Comparison of ENCODE assay signal across 8 cellular contexts in the genomic region with DNA sequence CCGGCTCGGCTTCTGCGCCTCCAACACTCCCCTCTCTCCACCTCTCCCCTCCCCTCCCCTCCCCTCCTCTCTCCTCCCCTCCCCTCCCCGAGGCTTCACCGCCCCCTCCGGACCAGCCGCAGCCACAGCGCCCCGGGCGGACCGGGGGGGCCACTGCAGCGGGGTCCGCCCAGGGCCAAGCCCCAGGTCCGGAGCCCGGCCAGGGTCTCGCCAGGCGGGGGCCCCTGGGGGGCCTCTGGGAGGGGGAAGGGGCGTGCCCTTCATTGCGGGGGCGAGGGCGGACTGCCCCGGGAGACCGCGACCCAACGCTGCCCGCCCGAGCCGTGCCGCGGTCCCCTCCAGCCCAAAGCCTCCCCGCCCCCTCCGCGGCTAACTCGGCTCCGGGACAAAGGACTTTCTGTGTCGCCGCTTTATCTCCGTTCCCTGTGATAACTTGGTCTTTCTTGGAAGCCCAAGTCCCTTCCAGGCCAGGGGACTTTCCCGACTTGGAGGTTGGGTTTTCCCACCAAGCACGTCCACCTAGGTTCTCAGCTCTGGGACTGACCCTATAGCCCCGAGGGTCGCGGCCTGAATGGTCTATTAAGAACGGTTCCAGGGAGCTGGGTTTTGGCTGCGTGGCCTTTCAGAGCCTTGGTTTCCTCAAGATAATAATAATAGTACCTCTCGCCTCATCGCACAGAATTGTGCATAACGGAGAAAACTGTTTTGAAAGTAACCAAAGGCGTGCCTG. TPM values are rescaled to one million over a fixed set of nuclear protein-coding genes. Genes with fewer than 3 reads are reported as not detected.
A peak's percentile ranks its signal among the peaks of the same experiment; 100 is the strongest.
DNase-seq lines count a peak whose midpoint lies in the region; ATAC-seq and TF ChIP-seq lines count a peak whose summit lies in the region.

A gene (minus strand): TSS at position 29 of the 730 bp plus-strand sequence. CDS start 97 bp downstream, outside the sequence.

- no peak within 1 kb of the TSS for H4K8ac ChIP-seq in H9 (replicated peaks; ENCODE audit: insufficient read length, low read depth, low read length)

- H3K4me3 ChIP-seq in DND-41 (ENCODE audit: low read depth in 1 of 2, low read length in 2 of 2) (peak within 1 kb of the TSS; percentile 66 to 84), NB4 (ENCODE audit: low read depth, low read length) (peak within 1 kb of the TSS; percentile 89), upper lobe of left lung (peak within 1 kb of the TSS; percentile 59 to 99 (median 92))

- H4K91ac ChIP-seq in H9 (ENCODE audit: insufficient read length, low read depth, low read length): peak within 1 kb of the TSS; percentile 25

- peak within 1 kb of the TSS; percentile 86 for H3K4me2 ChIP-seq in DND-41 (ENCODE audit: insufficient read depth, low read length)
- peak within 1 kb of the TSS; percentile 73 for H3K4me2 ChIP-seq in H9 (ENCODE audit: insufficient read depth, insufficient read length, low read length)

- no peaks in the 10 kb centered on the region for H3K27me3 ChIP-seq in DND-41 (ENCODE audit: insufficient read depth, low read length, poor library complexity)
- no peaks in the 10 kb centered on the region for H3K27me3 ChIP-seq in H9 (ENCODE audit: insufficient read depth, low read length)
- H3K27me3 ChIP-seq in upper lobe of left lung: no peaks in the 10 kb centered on the region

- TF ChIP-seq EP300 in upper lobe of left lung (IDR thresholded peaks at IDR 0.05): no peak

- no peak within 1 kb of the TSS for H2BK5ac ChIP-seq in H9 (ENCODE audit: insufficient read length, low read length)

- peaks cover 18 to 20% of the 10 kb centered on the region in 2 experiments for H3K4me1 Mint-ChIP-seq in H9
- peaks cover 25% of the 10 kb centered on the region for H3K4me1 Mint-ChIP-seq in activated naive CD8-positive, alpha-beta T cell treated with anti-CD3 and anti-CD28 coated beads, Interleukin-2, amount 50 U/mL, for 24 hours

- intact Hi-C loops in cardiac septum (cut with DNase I) (loop anchor here (2.0 to 10.0 kb wide), 2 partner anchors 33 to 119 kb away; a partner anchor contains a TSS), posterior vena cava (cut with DNase I) (no loop called here)

- H2BK12ac ChIP-seq in H9 (ENCODE audit: insufficient read length, low read depth, low read length): no peak within 1 kb of the TSS

- peaks cover 10% of the 10 kb centered on the region for H3K23me2 ChIP-seq in H9 (ENCODE audit: insufficient read length, low read depth, low read length, poor library complexity, severe bottlenecking)

- peak within 1 kb of the TSS; percentile 90 to 98 for H3K4me3 Mint-ChIP-seq in H9
- H3K4me3 Mint-ChIP-seq in activated naive CD8-positive, alpha-beta T cell treated with anti-CD3 and anti-CD28 coated beads, Interleukin-2, amount 50 U/mL, for 24 hours: peak within 1 kb of the TSS; percentile 96

- peak; percentile 89 for DNase-seq in DND-41
- DNase-seq in H9: peak; percentile 90
- DNase-seq in NB4 (ENCODE audit: low read depth): peak; percentile 92
- DNase-seq in T follicular helper cell (ENCODE audit: low read depth): peak; percentile 75
- peak; percentile 87 for DNase-seq in activated naive CD8-positive, alpha-beta T cell treated with anti-CD3 and anti-CD28 coated beads, Interleukin-2, amount 50 U/mL, for 24 hours
- DNase-seq in cardiac septum (ENCODE audit: low spot score): peak; percentile 91
- peak; percentile 96 for DNase-seq in posterior vena cava (ENCODE audit: low spot score)
- DNase-seq in upper lobe of left lung: peak; percentile 90 to 96

- H3K14ac ChIP-seq in H9 (ENCODE audit: insufficient read depth, low read length): peak within 1 kb of the TSS; percentile 91

- no peak within 1 kb of the TSS for H2AK5ac ChIP-seq in H9 (ENCODE audit: insufficient read length, low read length)

- no peaks in the 10 kb centered on the region for H3K9me3 ChIP-seq in DND-41 (ENCODE audit: insufficient read depth, low read length, severe bottlenecking)
- H3K9me3 ChIP-seq in H9 (ENCODE audit: control insufficient read depth, low read depth, low read length): no peaks in the 10 kb centered on the region
- H3K9me3 ChIP-seq in upper lobe of left lung: no peaks in the 10 kb centered on the region

- H3K9ac ChIP-seq in DND-41 (ENCODE audit: low read depth, low read length) (peak within 1 kb of the TSS; percentile 72), H9 (ENCODE audit: extremely low read depth, insufficient read length, low read length) (peak within 1 kb of the TSS; percentile 89)

- no peak for TF ChIP-seq POLR2A in NB4 (IDR thresholded peaks at IDR 0.05; ENCODE audit: extremely low read depth, insufficient read length)
- TF ChIP-seq POLR2A in upper lobe of left lung (IDR thresholded peaks at IDR 0.05): no peak

- H3K27ac ChIP-seq in DND-41 (ENCODE audit: low read length) (peak within 1 kb of the TSS; percentile 85), H9 (ENCODE audit: insufficient read length, low read depth, low read length) (peak within 1 kb of the TSS; percentile 31), upper lobe of left lung (peak within 1 kb of the TSS; percentile 82 to 90 (median 87))

- no peak within 1 kb of the TSS for H2BK120ac ChIP-seq in H9 (ENCODE audit: low read depth, low read length, poor library complexity, severe bottlenecking)

- H4K5ac ChIP-seq in H9 (ENCODE audit: insufficient read length, low read depth, low read length): peak within 1 kb of the TSS; percentile 6

- H3K36me3 ChIP-seq in DND-41 (ENCODE audit: insufficient read depth, low read length) (peaks cover 45% of the 10 kb centered on the region), upper lobe of left lung (peaks cover 0 to 31% (median 11%) of the 10 kb centered on the region in 4 donors)

- H3K79me2 ChIP-seq in DND-41 (ENCODE audit: insufficient read depth, low read length) (peaks cover 33% of the 10 kb centered on the region), H9 (ENCODE audit: insufficient read depth, low read length) (no peaks in the 10 kb centered on the region; the same call in 1 of the 2 replicates)

- peaks cover 12% of the 10 kb centered on the region; the same call in 1 of the 2 replicates for H4K20me1 ChIP-seq in DND-41 (ENCODE audit: insufficient read depth, low read length)
- no peaks in the 10 kb centered on the region for H4K20me1 ChIP-seq in H9 (ENCODE audit: control insufficient read depth, insufficient read depth, insufficient read length)

- no peak within 1 kb of the TSS for H2BK20ac ChIP-seq in H9 (ENCODE audit: low read depth, low read length, poor library complexity, severe bottlenecking)

- no peak within 1 kb of the TSS for H3T11ph ChIP-seq in H9 (ENCODE audit: low read length)

- peak within 1 kb of the TSS; percentile 88 for H3K18ac ChIP-seq in H9 (ENCODE audit: insufficient read length, low read depth, low read length)

- H3K4ac ChIP-seq in H9 (ENCODE audit: low read depth, low read length): no peak within 1 kb of the TSS; the same call in 1 of the 2 replicates

- peak within 1 kb of the TSS; percentile 97 to 98 (median 98) for H3K27ac Mint-ChIP-seq in H9
- H3K27ac Mint-ChIP-seq in activated naive CD8-positive, alpha-beta T cell treated with anti-CD3 and anti-CD28 coated beads, Interleukin-2, amount 50 U/mL, for 24 hours: peak within 1 kb of the TSS; percentile 96

- no peak within 1 kb of the TSS for H3K23ac ChIP-seq in H9 (ENCODE audit: insufficient read length, low read depth, low read length)

- TF ChIP-seq CTCF in DND-41 (IDR thresholded peaks at IDR 0.05; ENCODE audit: borderline replicate concordance, extremely low read depth, low read length, poor library complexity, severe bottlenecking) (peak; percentile 71), H9 (conservative IDR thresholded peaks at IDR 0.05) (peak; percentile 47), NB4 (IDR thresholded peaks at IDR 0.05; ENCODE audit: low read depth, low read length) (peak; percentile 31), upper lobe of left lung (IDR thresholded peaks at IDR 0.05) (peak; percentile 47 to 90 (median 60))

- peaks cover 24 to 49% (median 43%) of the 10 kb centered on the region in 3 experiments for H3K36me3 Mint-ChIP-seq in H9 (ENCODE audit: insufficient read depth in 1 of 3, low read depth in 3 of 3)
- H3K36me3 Mint-ChIP-seq in activated naive CD8-positive, alpha-beta T cell treated with anti-CD3 and anti-CD28 coated beads, Interleukin-2, amount 50 U/mL, for 24 hours (ENCODE audit: low read depth): peaks cover 9% of the 10 kb centered on the region

- WGBS in H9 (ENCODE audit: extremely low coverage, insufficient read length, low lambda C conversion rate): no CpG with 5 or more reads among the region's 49 CpGs
- 1% methylated on average over 14 to 18 of the region's 49 CpGs for WGBS in upper lobe of left lung, 2 donors

- H3K27me3 Mint-ChIP-seq in H9 (ENCODE audit: low read depth): no peaks in the 10 kb centered on the region
- no peaks in the 10 kb centered on the region for H3K27me3 Mint-ChIP-seq in activated naive CD8-positive, alpha-beta T cell treated with anti-CD3 and anti-CD28 coated beads, Interleukin-2, amount 50 U/mL, for 24 hours

- H2AFZ ChIP-seq in DND-41 (ENCODE audit: low read depth, low read length) (peak within 1 kb of the TSS; percentile 90), H9 (ENCODE audit: low read length) (no peak within 1 kb of the TSS)

- H3K56ac ChIP-seq in H9 (ENCODE audit: insufficient read length, low read depth, low read length): no peak within 1 kb of the TSS

- peaks cover 36% of the 10 kb centered on the region for H3K4me1 ChIP-seq in DND-41 (ENCODE audit: insufficient read depth, low read length)
- 0 out of 2 replicates have a peak, but pooled peaks cover 2% of the 10 kb centered on the region for H3K4me1 ChIP-seq in H9 (ENCODE audit: insufficient read depth, low read length)
- H3K4me1 ChIP-seq in upper lobe of left lung: peaks cover 13 to 31% (median 22%) of the 10 kb centered on the region in 4 donors

- H3K9me3 Mint-ChIP-seq in H9: no peaks in the 10 kb centered on the region
- no peaks in the 10 kb centered on the region for H3K9me3 Mint-ChIP-seq in activated naive CD8-positive, alpha-beta T cell treated with anti-CD3 and anti-CD28 coated beads, Interleukin-2, amount 50 U/mL, for 24 hours

- ATAC-seq in DND-41 (ENCODE audit: insufficient read depth, low read depth) (peak; percentile 59), upper lobe of left lung (ENCODE audit: low FRiP score in 2 of 2) (peak; percentile 91 to 93)
- ATAC-seq in activated naive CD8-positive, alpha-beta T cell treated with anti-CD3 and anti-CD28 coated beads, Interleukin-2, amount 50 U/mL, for 24 hours: peak; percentile 62

- peaks cover 4% of the 10 kb centered on the region for H3K79me1 ChIP-seq in H9 (ENCODE audit: insufficient read depth, low read depth, low read length, poor library complexity, severe bottlenecking)

- no peak within 1 kb of the TSS for H2BK15ac ChIP-seq in H9 (ENCODE audit: low read depth, low read length)

RNA-seq across cellular contexts. Expression of the gene that starts here (rescaled TPM):
- total RNA-seq in H9 (2021) (45.6 and 49.4 TPM in 2 replicates), cardiac septum (26.3 TPM), posterior vena cava (10 to 100 TPM; 18.0 to 29.1 TPM), upper lobe of left lung (10 to 100 TPM; 22.2 to 39.8 (median 24.5) TPM)

Comparison
In these comparisons a context has a peak if more than half of its experiments do, and no peak if none do; other contexts are left out.
1. Peak in every context shown above with its lines: DNase-seq, ATAC-seq, H3K4me3 ChIP-seq and H3K27ac ChIP-seq.
2. H3K27ac ChIP-seq: peak in every context shown above with its lines; median percentile 87 in upper lobe of left lung; 85 in DND-41; 31 in H9.